In genomic region chr16:86554917-86555762, GRCh38 we compare ENCODE assay signal across 8 cellular contexts. TPM values are rescaled to one million over a fixed set of nuclear protein-coding genes. Genes with fewer than 3 reads are reported as not detected.
DNase-seq lines count a peak whose midpoint lies in the region; ATAC-seq and TF ChIP-seq lines count a peak whose summit lies in the region.

TSS of gene MTHFSD (minus strand) at chr16:86555235. CDS start at chr16:86555184, 51 bp downstream.

- H3K4me1 ChIP-seq in RWPE2 (ENCODE audit: insufficient read depth, poor library complexity, severe bottlenecking): peaks cover 4% of the 10 kb centered on the region

- peaks cover 7% of the 10 kb centered on the region for H3K4me1 Mint-ChIP-seq in nephron

- H3K9me3 Mint-ChIP-seq in nephron: peaks cover 3% of the 10 kb centered on the region

- peaks cover 48% of the 10 kb centered on the region for H3K27me3 Mint-ChIP-seq in nephron (ENCODE audit: low read depth)

- no peaks in the 10 kb centered on the region for H3K36me3 Mint-ChIP-seq in nephron (ENCODE audit: low read depth)

- H3K27ac ChIP-seq in RWPE2 (ENCODE audit: poor library complexity, severe bottlenecking): peak within 1 kb of the TSS; percentile 23

- no peaks in the 10 kb centered on the region for H3K9me3 ChIP-seq in RWPE2 (ENCODE audit: severe bottlenecking)

- H3K36me3 ChIP-seq in RWPE2 (ENCODE audit: low read depth): peaks cover 24% of the 10 kb centered on the region

- H3K27ac Mint-ChIP-seq in nephron: peak within 1 kb of the TSS in 2 of 3 experiments; percentile 44 to 82

- H3K4me3 Mint-ChIP-seq in nephron: peak within 1 kb of the TSS; percentile 83 to 87 (median 85)

- H3K4me3 ChIP-seq in RWPE2 (ENCODE audit: severe bottlenecking) (peak within 1 kb of the TSS; percentile 93), fibroblast of the aortic adventitia (ENCODE audit: low read depth, low read length) (peak within 1 kb of the TSS; percentile 97)

- peak; percentile 94 for DNase-seq in ELF-1 (ENCODE audit: low read depth, low spot score)
- peak; percentile 92 for DNase-seq in H4 (ENCODE audit: low spot score)
- DNase-seq in LoVo (ENCODE audit: low spot score): peak; percentile 91
- DNase-seq in RWPE2 (ENCODE audit: low spot score): peak; percentile 89
- DNase-seq in activated T-helper 9 cell treated with anti-CD3 and anti-CD28 coated beads, Interleukin-2, amount 50 U/mL, for 16 hours (ENCODE audit: low read depth): peak; percentile 94
- DNase-seq in fibroblast of the aortic adventitia (ENCODE audit: low read depth): peak; percentile 90
- peak; percentile 98 for DNase-seq in stimulated activated naive CD8-positive, alpha-beta T cell treated with anti-CD3 and anti-CD28 coated beads, Interleukin-15, Interleukin-2, amounts not matched to agents 100 U/mL and 50 U/mL, for 24 hours

- TF ChIP-seq CTCF in RWPE2 (IDR thresholded peaks at IDR 0.05; ENCODE audit: poor library complexity, severe bottlenecking) (no peak), fibroblast of the aortic adventitia (IDR thresholded peaks at IDR 0.05; ENCODE audit: insufficient read depth, low read length) (no peak), nephron (IDR thresholded peaks at IDR 0.05; ENCODE audit: unreplicated experiment in 3 of 3) (no peak)

- ATAC-seq in RWPE2 (ENCODE audit: low read depth): peak; percentile 88
- peak; percentile 84 for ATAC-seq in stimulated activated naive CD8-positive, alpha-beta T cell treated with anti-CD3 and anti-CD28 coated beads, Interleukin-15, Interleukin-2, amounts not matched to agents 100 U/mL and 50 U/mL, for 24 hours

- no peaks in the 10 kb centered on the region for H3K27me3 ChIP-seq in RWPE2 (ENCODE audit: insufficient read depth, poor library complexity, severe bottlenecking)

RNA-seq across cellular contexts. Expression of gene MTHFSD, which starts in this region (rescaled TPM):
- 9.6 and 10.0 TPM in 2 replicates for total RNA-seq in H4 (2014; rRNA removed; shearing (Covaris generic))
- 5.7 and 15.9 TPM in 2 replicates for total RNA-seq in fibroblast of the aortic adventitia (ENCODE audit: low replicate concordance)

Comparison
In these comparisons a context has a peak if more than half of its experiments do, and no peak if none do; other contexts are left out.
1. Peak in every context shown above with its lines: DNase-seq, ATAC-seq, H3K4me3 ChIP-seq and H3K27ac ChIP-seq.